8 cellular contexts compared by ENCODE assay signal in the genomic region with DNA sequence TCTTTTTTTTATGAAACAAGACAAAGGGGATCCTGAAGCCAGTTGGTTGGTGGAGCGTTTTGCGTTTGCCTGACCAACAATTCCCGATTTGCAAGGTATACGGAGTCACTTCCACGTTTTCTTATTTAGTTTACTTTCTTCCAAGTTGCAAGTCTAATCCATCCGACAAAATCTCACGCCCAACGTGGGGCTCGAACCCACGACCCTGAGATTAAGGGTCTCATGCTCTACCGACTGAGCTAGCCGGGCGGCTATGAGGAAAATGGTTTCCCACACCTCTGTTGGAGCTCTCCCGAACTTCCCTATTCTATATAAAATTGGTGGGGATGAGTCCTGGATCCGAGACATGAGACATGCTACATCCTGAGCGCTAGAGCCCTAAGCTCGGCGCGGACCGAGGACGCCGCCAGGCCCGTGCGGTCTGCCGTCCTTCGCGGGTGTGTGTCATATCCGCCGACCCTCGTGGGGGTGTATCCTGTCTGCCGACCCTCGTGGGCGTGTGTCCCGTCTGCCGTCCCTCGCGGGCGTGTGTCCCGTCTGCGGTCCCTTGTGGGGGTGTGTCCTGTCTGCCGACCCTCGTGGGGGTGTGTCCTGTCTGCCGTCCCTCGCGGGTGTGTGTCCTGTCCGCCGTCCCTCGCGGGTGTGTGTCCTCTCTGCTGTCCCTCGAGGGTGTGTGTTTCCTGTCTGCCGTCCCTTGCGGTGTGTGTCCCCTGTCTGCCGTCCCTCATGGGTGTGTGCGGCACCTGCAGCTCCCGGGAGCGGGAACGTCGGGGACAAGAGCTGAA. TPM values are rescaled to one million over a fixed set of nuclear protein-coding genes. Genes with fewer than 3 reads are reported as not detected.
DNase-seq lines count a peak whose midpoint lies in the region; ATAC-seq lines count a peak whose summit lies in the region.

No MANE protein-coding gene starts in this region.

- H3K9me3 ChIP-seq in iPS-18c (ENCODE audit: control insufficient read depth, insufficient read depth, low read length) = peaks cover 2% of the 10 kb centered on the region

- no peak for ATAC-seq in HG02759 (IDR thresholded peaks at IDR 0.05; ENCODE audit: unreplicated experiment)

- H3K9me3 Mint-ChIP-seq in T-helper 2 cell treated with Interferon-gamma antibody and Interleukin-4, amounts not matched to agents 5 μg/mL and 100 μg/mL, for 36 hours = no peaks in the 10 kb centered on the region

- H3K27ac Mint-ChIP-seq in T-helper 2 cell treated with Interferon-gamma antibody and Interleukin-4, amounts not matched to agents 5 μg/mL and 100 μg/mL, for 36 hours = peak overlapping the region; percentile 67

- peaks cover 36% of the 10 kb centered on the region for H3K4me1 Mint-ChIP-seq in T-helper 2 cell treated with Interferon-gamma antibody and Interleukin-4, amounts not matched to agents 5 μg/mL and 100 μg/mL, for 36 hours (ENCODE audit: low read depth)

- H3K4me3 Mint-ChIP-seq in T-helper 2 cell treated with Interferon-gamma antibody and Interleukin-4, amounts not matched to agents 5 μg/mL and 100 μg/mL, for 36 hours = peak overlapping the region; percentile 85

- H3K4me3 ChIP-seq in iPS-18c (ENCODE audit: insufficient read depth, low read depth, low read length) (peak overlapping the region; percentile 83), skeletal muscle cell (ENCODE audit: low read depth, low read length) (peak overlapping the region; percentile 61)

- peaks cover 34% of the 10 kb centered on the region for H3K27me3 Mint-ChIP-seq in T-helper 2 cell treated with Interferon-gamma antibody and Interleukin-4, amounts not matched to agents 5 μg/mL and 100 μg/mL, for 36 hours (ENCODE audit: low read depth)

- DNase-seq in GF-D8 (lab: John Stamatoyannopoulos, UW) (peak; percentile 75), NCI-H1436 treated with DMSO at 0.1 percent for 48 hours (lab: John Stamatoyannopoulos, UW) (peak; percentile 51), brain pericyte (ENCODE audit: low read depth, low spot score) (peak; percentile 59), skeletal muscle cell (ENCODE audit: low read depth) (peak; percentile 86), mesenteric fat pad (ENCODE audit: low spot score) (no peak)
- peak; percentile 57 for DNase-seq in T-helper 2 cell treated with Interferon-gamma antibody and Interleukin-4, amounts not matched to agents 5 μg/mL and 100 μg/mL, for 36 hours (ENCODE audit: low spot score)

- peaks cover 1% of the 10 kb centered on the region for H3K36me3 Mint-ChIP-seq in T-helper 2 cell treated with Interferon-gamma antibody and Interleukin-4, amounts not matched to agents 5 μg/mL and 100 μg/mL, for 36 hours (ENCODE audit: low read depth)

RNA-seq across cellular contexts. Expression of a gene that starts 22.6 kb away (rescaled TPM):
- total RNA-seq in mesenteric fat pad = 6.0 TPM

RNA-seq across cellular contexts. Expression of a gene that starts 30.6 kb away (rescaled TPM):
- not detected for total RNA-seq in mesenteric fat pad

RNA-seq across cellular contexts. Expression of a gene that starts 45.0 kb away (rescaled TPM):
- 6.1 TPM for total RNA-seq in mesenteric fat pad

RNA-seq across cellular contexts. Expression of a gene that starts 58.3 kb away (rescaled TPM):
- not detected for total RNA-seq in mesenteric fat pad
